8 cellular contexts compared by ENCODE assay signal in the genomic region with DNA sequence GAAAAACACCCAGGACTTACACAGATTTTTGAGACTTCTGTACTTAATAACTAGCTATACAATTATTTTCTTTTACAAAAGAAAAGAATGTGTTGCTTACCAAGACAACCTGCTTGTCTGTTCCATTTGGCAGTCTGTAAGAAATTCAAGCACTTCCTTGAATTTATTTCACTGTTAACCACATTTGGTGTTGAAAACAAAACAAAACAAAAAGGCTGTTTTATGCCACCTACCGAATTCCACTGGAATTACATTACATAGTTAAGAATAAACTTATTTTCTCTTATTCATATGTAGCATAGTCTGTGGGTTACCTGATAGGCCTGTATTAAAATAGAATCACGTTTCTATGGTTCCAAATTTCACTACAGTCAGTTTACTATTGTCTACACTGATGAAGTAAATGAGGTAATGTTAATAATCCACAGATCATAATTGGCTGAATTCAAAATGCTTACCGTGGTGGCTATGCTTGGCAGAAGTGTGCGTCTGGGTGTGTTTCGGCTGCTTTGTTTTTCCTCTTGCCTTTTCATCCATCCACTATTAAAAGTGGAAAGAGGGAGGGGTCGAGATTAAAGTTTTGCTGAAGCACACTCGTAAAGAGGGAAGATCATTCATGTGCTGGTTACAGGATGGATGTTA. TPM values are rescaled to one million over a fixed set of nuclear protein-coding genes. Genes with fewer than 3 reads are reported as not detected.
DNase-seq lines count a peak whose midpoint lies in the region; ATAC-seq and TF ChIP-seq lines count a peak whose summit lies in the region.

A gene with protein sequence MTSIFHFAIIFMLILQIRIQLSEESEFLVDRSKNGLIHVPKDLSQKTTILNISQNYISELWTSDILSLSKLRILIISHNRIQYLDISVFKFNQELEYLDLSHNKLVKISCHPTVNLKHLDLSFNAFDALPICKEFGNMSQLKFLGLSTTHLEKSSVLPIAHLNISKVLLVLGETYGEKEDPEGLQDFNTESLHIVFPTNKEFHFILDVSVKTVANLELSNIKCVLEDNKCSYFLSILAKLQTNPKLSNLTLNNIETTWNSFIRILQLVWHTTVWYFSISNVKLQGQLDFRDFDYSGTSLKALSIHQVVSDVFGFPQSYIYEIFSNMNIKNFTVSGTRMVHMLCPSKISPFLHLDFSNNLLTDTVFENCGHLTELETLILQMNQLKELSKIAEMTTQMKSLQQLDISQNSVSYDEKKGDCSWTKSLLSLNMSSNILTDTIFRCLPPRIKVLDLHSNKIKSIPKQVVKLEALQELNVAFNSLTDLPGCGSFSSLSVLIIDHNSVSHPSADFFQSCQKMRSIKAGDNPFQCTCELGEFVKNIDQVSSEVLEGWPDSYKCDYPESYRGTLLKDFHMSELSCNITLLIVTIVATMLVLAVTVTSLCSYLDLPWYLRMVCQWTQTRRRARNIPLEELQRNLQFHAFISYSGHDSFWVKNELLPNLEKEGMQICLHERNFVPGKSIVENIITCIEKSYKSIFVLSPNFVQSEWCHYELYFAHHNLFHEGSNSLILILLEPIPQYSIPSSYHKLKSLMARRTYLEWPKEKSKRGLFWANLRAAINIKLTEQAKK (minus strand): TSS at position 138 of the 642 bp plus-strand sequence. CDS start 5,960 bp downstream, outside the sequence.

- H3K9me3 Mint-ChIP-seq in CD4-positive, alpha-beta T cell, result peaks cover 15% of the 10 kb centered on the region
- peaks cover 32% of the 10 kb centered on the region for H3K9me3 Mint-ChIP-seq in activated T-helper 2 cell treated with anti-CD3 and anti-CD28 coated beads, Interferon-gamma antibody, Interleukin-2, Interleukin-4, amounts not matched to agents 10 μg/mL and 5 μg/mL and 100 μg/mL, durations not matched to agents 14 hours and 24 hours and 36 hours

- ATAC-seq in CD4-positive, alpha-beta T cell (ENCODE audit: poor library complexity), result peak; percentile 84
- ATAC-seq in GM19452 (IDR thresholded peaks at IDR 0.05; ENCODE audit: unreplicated experiment), result peak; percentile 23

- H3K4me3 Mint-ChIP-seq in CD4-positive, alpha-beta T cell, result peak within 1 kb of the TSS; percentile 86
- H3K4me3 Mint-ChIP-seq in activated T-helper 2 cell treated with anti-CD3 and anti-CD28 coated beads, Interferon-gamma antibody, Interleukin-2, Interleukin-4, amounts not matched to agents 10 μg/mL and 5 μg/mL and 100 μg/mL, durations not matched to agents 14 hours and 24 hours and 36 hours (ENCODE audit: low read depth), result peak within 1 kb of the TSS; percentile 80

- POLR2A ChIA-PET in CD4-positive, alpha-beta T cell (lab: Charles Lee), result interaction anchor here (0.6 to 3.4 kb wide), 7 partner anchors 11 to 654 kb away, joined by 3 to 19 read pairs (median 5); a partner anchor contains a TSS

- DNase-seq in CD4-positive, alpha-beta T cell, result no peak
- DNase-seq in MV-4-11 (lab: John Stamatoyannopoulos, UW) (peak; percentile 81), glomerular endothelial cell (ENCODE audit: extremely low read depth, low read depth, low spot score) (peak; percentile 63), prostate gland (ENCODE audit: low spot score) (no peak), 8988T (no peak), activated gamma-delta T cell (lab: John Stamatoyannopoulos, UW) (no peak)
- DNase-seq in activated T-helper 2 cell treated with anti-CD3 and anti-CD28 coated beads, Interferon-gamma antibody, Interleukin-2, Interleukin-4, amounts not matched to agents 10 μg/mL and 5 μg/mL and 100 μg/mL, durations not matched to agents 14 hours and 24 hours and 36 hours (ENCODE audit: low spot score), result no peak

- peaks cover 41% of the 10 kb centered on the region for H3K4me1 Mint-ChIP-seq in CD4-positive, alpha-beta T cell (ENCODE audit: low read depth)
- H3K4me1 Mint-ChIP-seq in activated T-helper 2 cell treated with anti-CD3 and anti-CD28 coated beads, Interferon-gamma antibody, Interleukin-2, Interleukin-4, amounts not matched to agents 10 μg/mL and 5 μg/mL and 100 μg/mL, durations not matched to agents 14 hours and 24 hours and 36 hours (ENCODE audit: low read depth), result peaks cover 20% of the 10 kb centered on the region

- CTCF ChIA-PET in CD4-positive, alpha-beta T cell (lab: Charles Lee), result interaction anchor here (1.2 to 3.0 kb wide), 8 partner anchors 15 to 625 kb away, joined by 3 to 18 read pairs (median 4); a partner anchor contains a TSS

- H3K36me3 ChIP-seq in prostate gland, result no peaks in the 10 kb centered on the region

- peak; percentile 70 for TF ChIP-seq CTCF in CD4-positive, alpha-beta T cell (IDR thresholded peaks at IDR 0.05)
- peak in 3 of 4 experiments; percentile 43 to 79 (median 56) for TF ChIP-seq CTCF in prostate gland (IDR thresholded peaks at IDR 0.05)

- H3K36me3 Mint-ChIP-seq in CD4-positive, alpha-beta T cell (ENCODE audit: low read depth), result peaks cover 57% of the 10 kb centered on the region
- H3K36me3 Mint-ChIP-seq in activated T-helper 2 cell treated with anti-CD3 and anti-CD28 coated beads, Interferon-gamma antibody, Interleukin-2, Interleukin-4, amounts not matched to agents 10 μg/mL and 5 μg/mL and 100 μg/mL, durations not matched to agents 14 hours and 24 hours and 36 hours (ENCODE audit: low read depth), result peaks cover 34% of the 10 kb centered on the region

- H3K4me3 ChIP-seq in prostate gland, result peak within 1 kb of the TSS in 1 of 2 donors; percentile 9

- peak within 1 kb of the TSS; percentile 54 for H3K27ac ChIP-seq in CD4-positive, alpha-beta T cell (ENCODE audit: low read depth, low read length)
- peak within 1 kb of the TSS; percentile 29 to 53 for H3K27ac ChIP-seq in prostate gland

- 14% methylated on average over 7 of the region's 7 CpGs for whole genome bisulfite sequencing in prostate gland

- no peaks in the 10 kb centered on the region for H3K27me3 ChIP-seq in CD4-positive, alpha-beta T cell (ENCODE audit: control insufficient read depth, insufficient read depth, low read length)
- H3K27me3 ChIP-seq in prostate gland (replicated peaks; ENCODE audit: insufficient read depth), result no peaks in the 10 kb centered on the region

- peaks cover 33% of the 10 kb centered on the region for H3K9me3 ChIP-seq in CD4-positive, alpha-beta T cell (ENCODE audit: control insufficient read depth, low read length)
- H3K9me3 ChIP-seq in prostate gland, result no peaks in the 10 kb centered on the region

- H3K27ac Mint-ChIP-seq in CD4-positive, alpha-beta T cell, result peak within 1 kb of the TSS; percentile 88
- peak within 1 kb of the TSS; percentile 92 for H3K27ac Mint-ChIP-seq in activated T-helper 2 cell treated with anti-CD3 and anti-CD28 coated beads, Interferon-gamma antibody, Interleukin-2, Interleukin-4, amounts not matched to agents 10 μg/mL and 5 μg/mL and 100 μg/mL, durations not matched to agents 14 hours and 24 hours and 36 hours

- no peaks in the 10 kb centered on the region for H3K27me3 Mint-ChIP-seq in CD4-positive, alpha-beta T cell
- peaks cover 2% of the 10 kb centered on the region for H3K27me3 Mint-ChIP-seq in activated T-helper 2 cell treated with anti-CD3 and anti-CD28 coated beads, Interferon-gamma antibody, Interleukin-2, Interleukin-4, amounts not matched to agents 10 μg/mL and 5 μg/mL and 100 μg/mL, durations not matched to agents 14 hours and 24 hours and 36 hours (ENCODE audit: low read depth)

- no peak for TF ChIP-seq POLR2A in prostate gland (IDR thresholded peaks at IDR 0.05)

- intact Hi-C loops in CD4-positive, alpha-beta T cell (cut with DNase I, micrococcal nuclease), result loop anchor here in 1 of 2 experiments (2.0 to 5.0 kb wide), 2 partner anchors 42 to 52 kb away; a partner anchor contains a TSS
- intact Hi-C loops in activated T-helper 2 cell treated with anti-CD3 and anti-CD28 coated beads, Interferon-gamma antibody, Interleukin-2, Interleukin-4, amounts not matched to agents 10 μg/mL and 5 μg/mL and 100 μg/mL, durations not matched to agents 14 hours and 24 hours and 36 hours (cut with micrococcal nuclease), result loop anchor here (2.0 kb wide), 2 partner anchors 46 to 52 kb away; a partner anchor contains a TSS
- intact Hi-C loops in prostate gland (cut with DNase I), result loop anchor here (5.0 kb wide), 1 partner anchor 42 kb away; no protein-coding TSS in a partner anchor

- H3K4me1 ChIP-seq in prostate gland (replicated peaks), result no peaks in the 10 kb centered on the region

RNA-seq across cellular contexts. Expression of the gene that starts here (rescaled TPM):
- 10 to 100 TPM; 16.2 to 16.3 TPM for total RNA-seq in CD4-positive, alpha-beta T cell
- total RNA-seq in activated T-helper 2 cell treated with anti-CD3 and anti-CD28 coated beads, Interferon-gamma antibody, Interleukin-2, Interleukin-4, amounts not matched to agents 10 μg/mL and 5 μg/mL and 100 μg/mL, durations not matched to agents 14 hours and 24 hours and 36 hours, result 0.34 and 0.67 TPM in 2 replicates
- total RNA-seq in glomerular endothelial cell (0.87 and 1.7 TPM in 2 replicates), prostate gland (1 to 10 TPM; 7.4 to 7.8 TPM)

Comparison
In these comparisons a context has a peak if more than half of its experiments do, and no peak if none do; other contexts are left out.
1. DNase-seq: peak in MV-4-11 (single experiment) and glomerular endothelial cell (single experiment); none in CD4-positive, alpha-beta T cell (0 of 10), activated T-helper 2 cell treated with anti-CD3 and anti-CD28 coated beads, Interferon-gamma antibody, Interleukin-2, Interleukin-4, amounts not matched to agents 10 μg/mL and 5 μg/mL and 100 μg/mL, durations not matched to agents 14 hours and 24 hours and 36 hours (single experiment), prostate gland (single experiment), 8988T (single experiment) and activated gamma-delta T cell (single experiment).